Comparison of ENCODE assay signal across 2 cellular contexts in genomic region chr9:21031818-21032203, GRCh38.
TF ChIP-seq lines count a peak whose summit lies in the region.

No MANE protein-coding gene starts in this region.

TF ChIP-seq in IMR-90, 13 proteins besides CTCF, POLR2A, EP300 and RAD21:
- no peak for TF ChIP-seq NFE2L2 (IDR thresholded peaks at IDR 0.05; ENCODE audit: low read depth, low read length)
- no peak for TF ChIP-seq FOS (IDR thresholded peaks at IDR 0.05; ENCODE audit: low read depth, low read length)
- no peak for TF ChIP-seq CHD1 (IDR thresholded peaks at IDR 0.05; ENCODE audit: low read depth, low read length)
- TF ChIP-seq ELK1 (IDR thresholded peaks at IDR 0.05; ENCODE audit: borderline replicate concordance, low read depth, low read length) = no peak
- no peak for TF ChIP-seq USF2 (IDR thresholded peaks at IDR 0.05; ENCODE audit: low read depth, low read length)

TF ChIP-seq in H1, 55 proteins besides CTCF, POLR2A, EP300 and RAD21:
- TF ChIP-seq TAF1 (IDR thresholded peaks at IDR 0.05; ENCODE audit: low read depth, low read length) (peak; percentile 7; the same call in 1 of the 2 replicates), PHF8 (conservative IDR thresholded peaks at IDR 0.05; ENCODE audit: low read depth, low read length) (no peak), POLR2AphosphoS5 (IDR thresholded peaks at IDR 0.05; ENCODE audit: low read depth, low read length) (no peak)
